In genomic region chr2:176935543-176936102, GRCh38 we compare ENCODE assay signal across 2 cellular contexts.
TF ChIP-seq lines count a peak whose summit lies in the region.

No MANE protein-coding gene starts in this region.

TF ChIP-seq in GM23338, 12 proteins besides CTCF, POLR2A, EP300 and RAD21 (continued from another document):
- TF ChIP-seq, protein P1, sequence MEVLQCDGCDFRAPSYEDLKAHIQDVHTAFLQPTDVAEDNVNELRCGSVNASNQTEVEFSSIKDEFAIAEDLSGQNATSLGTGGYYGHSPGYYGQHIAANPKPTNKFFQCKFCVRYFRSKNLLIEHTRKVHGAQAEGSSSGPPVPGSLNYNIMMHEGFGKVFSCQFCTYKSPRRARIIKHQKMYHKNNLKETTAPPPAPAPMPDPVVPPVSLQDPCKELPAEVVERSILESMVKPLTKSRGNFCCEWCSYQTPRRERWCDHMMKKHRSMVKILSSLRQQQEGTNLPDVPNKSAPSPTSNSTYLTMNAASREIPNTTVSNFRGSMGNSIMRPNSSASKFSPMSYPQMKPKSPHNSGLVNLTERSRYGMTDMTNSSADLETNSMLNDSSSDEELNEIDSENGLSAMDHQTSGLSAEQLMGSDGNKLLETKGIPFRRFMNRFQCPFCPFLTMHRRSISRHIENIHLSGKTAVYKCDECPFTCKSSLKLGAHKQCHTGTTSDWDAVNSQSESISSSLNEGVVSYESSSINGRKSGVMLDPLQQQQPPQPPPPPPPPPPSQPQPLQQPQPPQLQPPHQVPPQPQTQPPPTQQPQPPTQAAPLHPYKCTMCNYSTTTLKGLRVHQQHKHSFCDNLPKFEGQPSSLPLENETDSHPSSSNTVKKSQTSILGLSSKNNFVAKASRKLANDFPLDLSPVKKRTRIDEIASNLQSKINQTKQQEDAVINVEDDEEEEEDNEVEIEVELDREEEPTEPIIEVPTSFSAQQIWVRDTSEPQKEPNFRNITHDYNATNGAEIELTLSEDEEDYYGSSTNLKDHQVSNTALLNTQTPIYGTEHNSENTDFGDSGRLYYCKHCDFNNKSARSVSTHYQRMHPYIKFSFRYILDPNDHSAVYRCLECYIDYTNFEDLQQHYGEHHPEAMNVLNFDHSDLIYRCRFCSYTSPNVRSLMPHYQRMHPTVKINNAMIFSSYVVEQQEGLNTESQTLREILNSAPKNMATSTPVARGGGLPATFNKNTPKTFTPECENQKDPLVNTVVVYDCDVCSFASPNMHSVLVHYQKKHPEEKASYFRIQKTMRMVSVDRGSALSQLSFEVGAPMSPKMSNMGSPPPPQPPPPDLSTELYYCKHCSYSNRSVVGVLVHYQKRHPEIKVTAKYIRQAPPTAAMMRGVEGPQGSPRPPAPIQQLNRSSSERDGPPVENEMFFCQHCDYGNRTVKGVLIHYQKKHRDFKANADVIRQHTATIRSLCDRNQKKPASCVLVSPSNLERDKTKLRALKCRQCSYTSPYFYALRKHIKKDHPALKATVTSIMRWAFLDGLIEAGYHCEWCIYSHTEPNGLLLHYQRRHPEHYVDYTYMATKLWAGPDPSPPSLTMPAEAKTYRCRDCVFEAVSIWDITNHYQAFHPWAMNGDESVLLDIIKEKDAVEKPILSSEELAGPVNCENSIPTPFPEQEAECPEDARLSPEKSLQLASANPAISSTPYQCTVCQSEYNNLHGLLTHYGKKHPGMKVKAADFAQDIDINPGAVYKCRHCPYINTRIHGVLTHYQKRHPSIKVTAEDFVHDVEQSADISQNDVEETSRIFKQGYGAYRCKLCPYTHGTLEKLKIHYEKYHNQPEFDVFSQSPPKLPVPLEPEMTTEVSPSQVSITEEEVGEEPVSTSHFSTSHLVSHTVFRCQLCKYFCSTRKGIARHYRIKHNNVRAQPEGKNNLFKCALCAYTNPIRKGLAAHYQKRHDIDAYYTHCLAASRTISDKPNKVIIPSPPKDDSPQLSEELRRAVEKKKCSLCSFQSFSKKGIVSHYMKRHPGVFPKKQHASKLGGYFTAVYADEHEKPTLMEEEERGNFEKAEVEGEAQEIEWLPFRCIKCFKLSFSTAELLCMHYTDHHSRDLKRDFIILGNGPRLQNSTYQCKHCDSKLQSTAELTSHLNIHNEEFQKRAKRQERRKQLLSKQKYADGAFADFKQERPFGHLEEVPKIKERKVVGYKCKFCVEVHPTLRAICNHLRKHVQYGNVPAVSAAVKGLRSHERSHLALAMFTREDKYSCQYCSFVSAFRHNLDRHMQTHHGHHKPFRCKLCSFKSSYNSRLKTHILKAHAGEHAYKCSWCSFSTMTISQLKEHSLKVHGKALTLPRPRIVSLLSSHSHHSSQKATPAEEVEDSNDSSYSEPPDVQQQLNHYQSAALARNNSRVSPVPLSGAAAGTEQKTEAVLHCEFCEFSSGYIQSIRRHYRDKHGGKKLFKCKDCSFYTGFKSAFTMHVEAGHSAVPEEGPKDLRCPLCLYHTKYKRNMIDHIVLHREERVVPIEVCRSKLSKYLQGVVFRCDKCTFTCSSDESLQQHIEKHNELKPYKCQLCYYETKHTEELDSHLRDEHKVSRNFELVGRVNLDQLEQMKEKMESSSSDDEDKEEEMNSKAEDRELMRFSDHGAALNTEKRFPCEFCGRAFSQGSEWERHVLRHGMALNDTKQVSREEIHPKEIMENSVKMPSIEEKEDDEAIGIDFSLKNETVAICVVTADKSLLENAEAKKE (CRISPR knock-in tag; IDR thresholded peaks at IDR 0.05): no peak
- TF ChIP-seq JUNB (IDR thresholded peaks at IDR 0.05; ENCODE audit: unreplicated experiment) (no peak), REST (IDR thresholded peaks at IDR 0.05; ENCODE audit: unreplicated experiment) (no peak), ETS1 (IDR thresholded peaks at IDR 0.05) (no peak), ZNF331 (CRISPR knock-in tag; IDR thresholded peaks at IDR 0.05; ENCODE audit: low read depth) (no peak), NANOG (IDR thresholded peaks at IDR 0.05; ENCODE audit: borderline replicate concordance) (no peak), ZNF114 (CRISPR knock-in tag; IDR thresholded peaks at IDR 0.05) (no peak), EZH2phosphoT487 (IDR thresholded peaks at IDR 0.05; ENCODE audit: unreplicated experiment) (no peak), CREB1 (CRISPR knock-in tag; IDR thresholded peaks at IDR 0.05; ENCODE audit: low read depth) (no peak)

TF ChIP-seq in GM12878, 131 proteins besides CTCF, POLR2A, EP300 and RAD21 (continued from another document and continues in another):
- TF ChIP-seq, protein P2, sequence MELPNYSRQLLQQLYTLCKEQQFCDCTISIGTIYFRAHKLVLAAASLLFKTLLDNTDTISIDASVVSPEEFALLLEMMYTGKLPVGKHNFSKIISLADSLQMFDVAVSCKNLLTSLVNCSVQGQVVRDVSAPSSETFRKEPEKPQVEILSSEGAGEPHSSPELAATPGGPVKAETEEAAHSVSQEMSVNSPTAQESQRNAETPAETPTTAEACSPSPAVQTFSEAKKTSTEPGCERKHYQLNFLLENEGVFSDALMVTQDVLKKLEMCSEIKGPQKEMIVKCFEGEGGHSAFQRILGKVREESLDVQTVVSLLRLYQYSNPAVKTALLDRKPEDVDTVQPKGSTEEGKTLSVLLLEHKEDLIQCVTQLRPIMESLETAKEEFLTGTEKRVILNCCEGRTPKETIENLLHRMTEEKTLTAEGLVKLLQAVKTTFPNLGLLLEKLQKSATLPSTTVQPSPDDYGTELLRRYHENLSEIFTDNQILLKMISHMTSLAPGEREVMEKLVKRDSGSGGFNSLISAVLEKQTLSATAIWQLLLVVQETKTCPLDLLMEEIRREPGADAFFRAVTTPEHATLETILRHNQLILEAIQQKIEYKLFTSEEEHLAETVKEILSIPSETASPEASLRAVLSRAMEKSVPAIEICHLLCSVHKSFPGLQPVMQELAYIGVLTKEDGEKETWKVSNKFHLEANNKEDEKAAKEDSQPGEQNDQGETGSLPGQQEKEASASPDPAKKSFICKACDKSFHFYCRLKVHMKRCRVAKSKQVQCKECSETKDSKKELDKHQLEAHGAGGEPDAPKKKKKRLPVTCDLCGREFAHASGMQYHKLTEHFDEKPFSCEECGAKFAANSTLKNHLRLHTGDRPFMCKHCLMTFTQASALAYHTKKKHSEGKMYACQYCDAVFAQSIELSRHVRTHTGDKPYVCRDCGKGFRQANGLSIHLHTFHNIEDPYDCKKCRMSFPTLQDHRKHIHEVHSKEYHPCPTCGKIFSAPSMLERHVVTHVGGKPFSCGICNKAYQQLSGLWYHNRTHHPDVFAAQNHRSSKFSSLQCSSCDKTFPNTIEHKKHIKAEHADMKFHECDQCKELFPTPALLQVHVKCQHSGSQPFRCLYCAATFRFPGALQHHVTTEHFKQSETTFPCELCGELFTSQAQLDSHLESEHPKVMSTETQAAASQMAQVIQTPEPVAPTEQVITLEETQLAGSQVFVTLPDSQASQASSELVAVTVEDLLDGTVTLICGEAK (IDR thresholded peaks at IDR 0.05; ENCODE audit: borderline replicate concordance): peak; percentile 34; the same call in 1 of the 2 replicates
- TF ChIP-seq MEF2B (IDR thresholded peaks at IDR 0.05; ENCODE audit: partially characterized antibody, poor library complexity, severe bottlenecking): no peak
- TF ChIP-seq DPF2 (IDR thresholded peaks at IDR 0.05): peak; percentile 39; the same call in 1 of the 2 replicates
- no peak for TF ChIP-seq TCF12 (IDR thresholded peaks at IDR 0.05; ENCODE audit: low read depth, low read length)
- TF ChIP-seq MLLT1 (IDR thresholded peaks at IDR 0.05): 0 out of 2 replicates have a peak, but pooled peaks have one; percentile 33
- no peak; a peak in 2 of 4 replicates for TF ChIP-seq BHLHE40 (IDR thresholded peaks at IDR 0.05; ENCODE audit: borderline replicate concordance in 1 of 2, low read depth in 2 of 2, low read length in 1 of 2)
- TF ChIP-seq, protein P3, sequence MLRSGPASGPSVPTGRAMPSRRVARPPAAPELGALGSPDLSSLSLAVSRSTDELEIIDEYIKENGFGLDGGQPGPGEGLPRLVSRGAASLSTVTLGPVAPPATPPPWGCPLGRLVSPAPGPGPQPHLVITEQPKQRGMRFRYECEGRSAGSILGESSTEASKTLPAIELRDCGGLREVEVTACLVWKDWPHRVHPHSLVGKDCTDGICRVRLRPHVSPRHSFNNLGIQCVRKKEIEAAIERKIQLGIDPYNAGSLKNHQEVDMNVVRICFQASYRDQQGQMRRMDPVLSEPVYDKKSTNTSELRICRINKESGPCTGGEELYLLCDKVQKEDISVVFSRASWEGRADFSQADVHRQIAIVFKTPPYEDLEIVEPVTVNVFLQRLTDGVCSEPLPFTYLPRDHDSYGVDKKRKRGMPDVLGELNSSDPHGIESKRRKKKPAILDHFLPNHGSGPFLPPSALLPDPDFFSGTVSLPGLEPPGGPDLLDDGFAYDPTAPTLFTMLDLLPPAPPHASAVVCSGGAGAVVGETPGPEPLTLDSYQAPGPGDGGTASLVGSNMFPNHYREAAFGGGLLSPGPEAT (IDR thresholded peaks at IDR 0.05; ENCODE audit: low read depth): peak; percentile 61
- TF ChIP-seq SMARCA5 (IDR thresholded peaks at IDR 0.05): no peak
- TF ChIP-seq PAX5 (IDR thresholded peaks at IDR 0.05; ENCODE audit: borderline replicate concordance, low read depth, low read length): no peak
- TF ChIP-seq, protein P4, sequence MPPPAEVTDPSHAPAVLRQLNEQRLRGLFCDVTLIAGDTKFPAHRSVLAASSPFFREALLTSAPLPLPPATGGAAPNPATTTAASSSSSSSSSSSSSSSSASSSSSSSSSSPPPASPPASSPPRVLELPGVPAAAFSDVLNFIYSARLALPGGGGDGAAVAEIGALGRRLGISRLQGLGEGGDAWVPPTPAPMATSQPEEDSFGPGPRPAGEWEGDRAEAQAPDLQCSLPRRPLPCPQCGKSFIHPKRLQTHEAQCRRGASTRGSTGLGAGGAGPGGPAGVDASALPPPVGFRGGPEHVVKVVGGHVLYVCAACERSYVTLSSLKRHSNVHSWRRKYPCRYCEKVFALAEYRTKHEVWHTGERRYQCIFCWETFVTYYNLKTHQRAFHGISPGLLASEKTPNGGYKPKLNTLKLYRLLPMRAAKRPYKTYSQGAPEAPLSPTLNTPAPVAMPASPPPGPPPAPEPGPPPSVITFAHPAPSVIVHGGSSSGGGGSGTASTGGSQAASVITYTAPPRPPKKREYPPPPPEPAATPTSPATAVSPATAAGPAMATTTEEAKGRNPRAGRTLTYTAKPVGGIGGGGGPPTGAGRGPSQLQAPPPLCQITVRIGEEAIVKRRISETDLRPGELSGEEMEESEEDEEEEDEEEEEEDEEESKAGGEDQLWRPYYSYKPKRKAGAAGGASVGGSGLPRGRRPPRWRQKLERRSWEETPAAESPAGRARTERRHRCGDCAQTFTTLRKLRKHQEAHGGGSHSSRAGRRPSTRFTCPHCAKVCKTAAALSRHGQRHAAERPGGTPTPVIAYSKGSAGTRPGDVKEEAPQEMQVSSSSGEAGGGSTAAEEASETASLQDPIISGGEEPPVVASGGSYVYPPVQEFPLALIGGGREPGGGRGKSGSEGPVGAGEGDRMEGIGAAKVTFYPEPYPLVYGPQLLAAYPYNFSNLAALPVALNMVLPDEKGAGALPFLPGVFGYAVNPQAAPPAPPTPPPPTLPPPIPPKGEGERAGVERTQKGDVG (CRISPR knock-in tag; IDR thresholded peaks at IDR 0.05): no peak
- no peak for TF ChIP-seq CREB1 (IDR thresholded peaks at IDR 0.05; ENCODE audit: low read depth)
- peak; percentile 42; the same call in 1 of the 2 replicates for TF ChIP-seq NFIC (IDR thresholded peaks at IDR 0.05; ENCODE audit: low read depth, low read length)
- peak; percentile 89 for TF ChIP-seq ZNF384 (IDR thresholded peaks at IDR 0.05; ENCODE audit: borderline replicate concordance, low read depth, low read length)
- peak; percentile 74; the same call in 1 of the 2 replicates for TF ChIP-seq NBN (IDR thresholded peaks at IDR 0.05)
- peak; percentile 89 for TF ChIP-seq E2F8 (IDR thresholded peaks at IDR 0.05; ENCODE audit: low read depth, partially characterized antibody)
- no peak for TF ChIP-seq NRF1 (conservative IDR thresholded peaks at IDR 0.05; ENCODE audit: low read depth, low read length)
- TF ChIP-seq EGR1 (IDR thresholded peaks at IDR 0.05; ENCODE audit: borderline replicate concordance in 1 of 2, low read depth in 2 of 2, low read length in 2 of 2): no peak
- peak; percentile 77; the same call in 1 of the 2 replicates for TF ChIP-seq RB1 (IDR thresholded peaks at IDR 0.05; ENCODE audit: borderline replicate concordance)
- TF ChIP-seq SUZ12 (IDR thresholded peaks at IDR 0.05; ENCODE audit: unreplicated experiment): no peak
- no peak for TF ChIP-seq CBX3 (IDR thresholded peaks at IDR 0.05; ENCODE audit: borderline replicate concordance, low read depth)
- TF ChIP-seq TCF3 (IDR thresholded peaks at IDR 0.05; ENCODE audit: borderline replicate concordance, insufficient read depth, low read depth, low read length): no peak
- TF ChIP-seq BMI1 (IDR thresholded peaks at IDR 0.05; ENCODE audit: borderline replicate concordance): peak; percentile 36; the same call in 1 of the 2 replicates
- TF ChIP-seq ATF7 (IDR thresholded peaks at IDR 0.05; ENCODE audit: low read depth): peak; percentile 59
- TF ChIP-seq KDM1A (IDR thresholded peaks at IDR 0.05; ENCODE audit: borderline replicate concordance): no peak
- no peak for TF ChIP-seq GABPA (IDR thresholded peaks at IDR 0.05; ENCODE audit: low read depth)
- TF ChIP-seq MAX (IDR thresholded peaks at IDR 0.05; ENCODE audit: low read depth, low read length): 0 out of 2 replicates have a peak, but pooled peaks have one; percentile 36
